ENCODE assay signal across 8 cellular contexts in genomic region chr9:120926397-120926928, GRCh38. TPM values are rescaled to one million over a fixed set of nuclear protein-coding genes. Genes with fewer than 3 reads are reported as not detected.
DNase-seq lines count a peak whose midpoint lies in the region; ATAC-seq, FAIRE-seq and TF ChIP-seq lines count a peak whose summit lies in the region.

A gene with protein sequence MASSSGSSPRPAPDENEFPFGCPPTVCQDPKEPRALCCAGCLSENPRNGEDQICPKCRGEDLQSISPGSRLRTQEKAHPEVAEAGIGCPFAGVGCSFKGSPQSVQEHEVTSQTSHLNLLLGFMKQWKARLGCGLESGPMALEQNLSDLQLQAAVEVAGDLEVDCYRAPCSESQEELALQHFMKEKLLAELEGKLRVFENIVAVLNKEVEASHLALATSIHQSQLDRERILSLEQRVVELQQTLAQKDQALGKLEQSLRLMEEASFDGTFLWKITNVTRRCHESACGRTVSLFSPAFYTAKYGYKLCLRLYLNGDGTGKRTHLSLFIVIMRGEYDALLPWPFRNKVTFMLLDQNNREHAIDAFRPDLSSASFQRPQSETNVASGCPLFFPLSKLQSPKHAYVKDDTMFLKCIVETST (minus strand): TSS chr9:120926796. CDS start chr9:120926075, 721 bp downstream.

- no peaks in the 10 kb centered on the region for H3K9me2 ChIP-seq in MM.1S (replicated peaks; ENCODE audit: insufficient read depth, low read length)

- TF ChIP-seq CTCF in MM.1S (IDR thresholded peaks at IDR 0.05; ENCODE audit: low read length) (no peak), K562 (IDR thresholded peaks at IDR 0.05 in 2 of 3, conservative IDR thresholded peaks at IDR 0.05 in 1 of 3; ENCODE audit: insufficient read depth in 2 of 3, low read depth in 1 of 3, low read length in 3 of 3) (no peak), BE2C (IDR thresholded peaks at IDR 0.05; ENCODE audit: low read depth, low read length) (no peak)

- intact Hi-C loops in K562 (cut with micrococcal nuclease) = no loop called here

- no peak within 1 kb of the TSS for H3K9ac ChIP-seq in MM.1S (ENCODE audit: low read length)
- H3K9ac ChIP-seq in K562 (ENCODE audit: insufficient read depth in 1 of 2, low read depth in 2 of 2, low read length in 2 of 2) = peak within 1 kb of the TSS; percentile 11 to 77; a peak in 1 of 4 replicates
- peak within 1 kb of the TSS; percentile 10 for H3K9ac ChIP-seq in rectal smooth muscle tissue (ENCODE audit: low read length)

- no peak within 1 kb of the TSS for H2AFZ ChIP-seq in MM.1S (ENCODE audit: low read length)
- H2AFZ ChIP-seq in K562 (ENCODE audit: low read depth, low read length) = peak within 1 kb of the TSS; percentile 75

- WGBS in K562 (ENCODE audit: insufficient coverage, low coverage, missing lambda C conversion rate) = 64% methylated on average over 6 of the region's 6 CpGs

- no TSS peak for BruUV-seq in K562 (replicated peaks; lab: Mats Ljungman, UMichigan)

- DNase-seq in Daoy (ENCODE audit: low read depth) = peak; percentile 56
- DNase-seq in MM.1S = no peak
- DNase-seq in K562 (ENCODE audit: extremely low read depth in 1 of 4, low spot score in 3 of 4) = no peak
- no peak for DNase-seq in BE2C
- DNase-seq in OCI-M2 (lab: John Stamatoyannopoulos, UW; ENCODE audit: unreplicated experiment) = no peak
- no peak for DNase-seq in NCI-H2081 treated with DMSO at 0.1 percent for 48 hours (lab: John Stamatoyannopoulos, UW)

- H3K4me1 ChIP-seq in MM.1S (ENCODE audit: low read length) (peaks cover 40% of the 10 kb centered on the region), K562 (replicated peaks in 1 of 2; ENCODE audit: control insufficient read depth in 2 of 2, insufficient read depth in 2 of 2, low read length in 2 of 2) (peaks cover 12 to 24% of the 10 kb centered on the region in 2 experiments), rectal smooth muscle tissue (ENCODE audit: control insufficient read depth, insufficient read depth, low read length) (peaks cover 3% of the 10 kb centered on the region), BE2C (peaks cover 6% of the 10 kb centered on the region)

- H3F3A ChIP-seq in MM.1S (ENCODE audit: insufficient read depth, low read length) = peaks cover 33% of the 10 kb centered on the region

- ATAC-seq in GM21526 (IDR thresholded peaks at IDR 0.05; ENCODE audit: low FRiP score, unreplicated experiment) = peak; percentile 24
- no peak; the same call in 2 of the 3 replicates for ATAC-seq in K562

- no peak for TF ChIP-seq RAD21 in K562 (CRISPR knock-in tag; conservative IDR thresholded peaks at IDR 0.05 in 1 of 2, IDR thresholded peaks at IDR 0.05 in 1 of 2)

- H4K20me1 ChIP-seq in MM.1S (ENCODE audit: insufficient read depth, low read length) (no peaks in the 10 kb centered on the region), K562 (replicated peaks; ENCODE audit: control insufficient read depth, insufficient read depth, low read length) (no peaks in the 10 kb centered on the region)

- H3K27ac ChIP-seq in MM.1S (ENCODE audit: low read length) (peak within 1 kb of the TSS; percentile 43; the same call in 1 of the 2 replicates), K562 (ENCODE audit: extremely low read depth, low read depth, low read length) (peak within 1 kb of the TSS; percentile 18; the same call in 1 of the 3 replicates), rectal smooth muscle tissue (ENCODE audit: low read depth, low read length) (no peak within 1 kb of the TSS)

- no peak for TF ChIP-seq POLR2A in K562 (conservative IDR thresholded peaks at IDR 0.05)

- in situ Hi-C loops in K562 (cut with MboI) = loop anchor here (25.0 kb wide), 1 partner anchor 314 kb away; no protein-coding TSS in a partner anchor

- H3K27me3 ChIP-seq in MM.1S (replicated peaks; ENCODE audit: insufficient read depth, low read length) (no peaks in the 10 kb centered on the region), K562 (ENCODE audit: control insufficient read depth in 2 of 2, insufficient read depth in 2 of 2, low read length in 2 of 2) (no peaks in the 10 kb centered on the region), rectal smooth muscle tissue (ENCODE audit: control insufficient read depth, insufficient read depth, low read length) (no peaks in the 10 kb centered on the region), BE2C (no peaks in the 10 kb centered on the region)

- H3K9me1 ChIP-seq in K562 (ENCODE audit: control insufficient read depth, insufficient read depth, low read length) = no peaks in the 10 kb centered on the region

- FAIRE-seq in K562 (lab: Jason Lieb, UNC) = no peak

- CTCF ChIA-PET in K562 (lab: Yijun Ruan, JAX; ENCODE audit: low intra/inter-chr PET ratio) = no interaction called here

- H3K36me3 ChIP-seq in MM.1S (replicated peaks; ENCODE audit: insufficient read depth, low read length) (no peaks in the 10 kb centered on the region), K562 (ENCODE audit: control insufficient read depth, insufficient read depth, low read length) (no peaks in the 10 kb centered on the region), rectal smooth muscle tissue (ENCODE audit: control insufficient read depth, insufficient read depth, low read length) (no peaks in the 10 kb centered on the region), BE2C (no peaks in the 10 kb centered on the region)

- H3K79me2 ChIP-seq in MM.1S (ENCODE audit: low read length) (no peaks in the 10 kb centered on the region), K562 (ENCODE audit: control insufficient read depth, insufficient read depth, low read length) (no peaks in the 10 kb centered on the region)

- no peak for TF ChIP-seq EP300 in K562 (IDR thresholded peaks at IDR 0.05; ENCODE audit: low read length)

- H3K4me3 ChIP-seq in MM.1S (ENCODE audit: low read length) (no peak within 1 kb of the TSS), K562 (no peak within 1 kb of the TSS), rectal smooth muscle tissue (ENCODE audit: low read length) (peak within 1 kb of the TSS; percentile 30), BE2C (ENCODE audit: low read depth, low read length) (no peak within 1 kb of the TSS)

- POLR2A ChIA-PET in K562 (lab: Yijun Ruan, JAX) = interaction anchor here (0.8 to 1.0 kb wide), 2 partner anchors 20 to 43 kb away, joined by 3 to 4 read pairs; no protein-coding TSS in a partner anchor

- no peaks in the 10 kb centered on the region for H3K9me3 ChIP-seq in MM.1S (replicated peaks; ENCODE audit: insufficient read depth, low read length)
- no peaks in the 10 kb centered on the region for H3K9me3 ChIP-seq in K562 (replicated peaks; ENCODE audit: control insufficient read depth, insufficient read depth, low read depth, low read length)
- H3K9me3 ChIP-seq in BE2C = no peaks in the 10 kb centered on the region

- H3K4me2 ChIP-seq in MM.1S (ENCODE audit: low read depth, low read length) = 0 out of 2 replicates have a peak within 1 kb of the TSS, but pooled peaks have one; percentile 92
- H3K4me2 ChIP-seq in K562 (ENCODE audit: insufficient read depth, low read length) = peak within 1 kb of the TSS; percentile 47; the same call in 1 of the 2 replicates

TF ChIP-seq in K562, 482 proteins besides CTCF, POLR2A, EP300 and RAD21 (continues in another document):
- TF ChIP-seq FOSL1 (tag; conservative IDR thresholded peaks at IDR 0.05) (peak; percentile 69), CHD1 (IDR thresholded peaks at IDR 0.05; ENCODE audit: low read length) (no peak), SPI1 (IDR thresholded peaks at IDR 0.05; ENCODE audit: borderline replicate concordance, low read depth, low read length) (peak; percentile 47; the same call in 1 of the 2 replicates)

RNA-seq across cellular contexts. Expression of the gene that starts here (rescaled TPM):
- total RNA-seq in Daoy (2014; rRNA removed; shearing (Covaris generic)) = 8.1 and 11.6 TPM in 2 replicates
- total RNA-seq in K562 (2011; cell fraction: chromatin; rRNA removed; ENCODE audit: low replicate concordance) = 2.6 and 5.9 TPM in 2 replicates
- total RNA-seq in K562 (2011; cell fraction: nucleolus; rRNA removed) = 3.0 and 4.3 TPM in 2 replicates
- total RNA-seq in K562 (2011; cell fraction: nucleoplasm; rRNA removed) = 2.1 and 2.3 TPM in 2 replicates
- total RNA-seq in K562 (2014; rRNA removed) (not detected in 2 replicates), K562 (2014; rRNA removed; fragmentation: Illumina TruSeq; extraction: Trizol) (0.04 TPM in 1 of 2 replicates, not detected in the other), K562 (2015; rRNA removed; fragmentation: Illumina TruSeq; extraction: Trizol) (0.04 TPM in 1 of 2 replicates, not detected in the other), K562 (2021) (0.38 and 0.47 TPM in 2 replicates)
- polyA plus RNA-seq in K562 (2011; rRNA removed) (0.37 and 1.1 TPM in 2 replicates), K562 (2014; fragmentation: Illumina TruSeq; extraction: Trizol) (0.06 and 0.12 TPM in 2 replicates), K562 (2014; fragmentation: Nextera tagmentation; extraction: Ambion mirVana) (under 1 TPM in 1 of 2 experiments, not detected in 1; 0.01 TPM), K562 (2014; rRNA removed) (0.01 and 0.03 TPM in 2 replicates)
- polyA plus RNA-seq in K562 (2011; cell fraction: cytosol; rRNA removed) = 0.29 and 1.3 TPM in 2 replicates
- polyA plus RNA-seq in K562 (2011; cell fraction: nucleus; rRNA removed) = 0.18 and 1.4 TPM in 2 replicates
- 0.13 and 0.18 TPM in 2 replicates for polyA plus RNA-seq in K562 (2012)
- polyA minus RNA-seq in K562 (2011; rRNA and poly(A)+ RNA removed) = 1.3 and 3.1 TPM in 2 replicates
- 0.76 TPM in 1 of 2 replicates, not detected in the other for polyA minus RNA-seq in K562 (2011; cell fraction: cytosol; rRNA and poly(A)+ RNA removed)
- 0.89 and 2.3 TPM in 2 replicates for polyA minus RNA-seq in K562 (2011; cell fraction: nucleus; rRNA and poly(A)+ RNA removed)
- polyA plus RNA-seq in BE2C (2012; ENCODE audit: insufficient read depth, insufficient read length, low read depth) = 2.3 TPM
